Comparison of ENCODE assay signal across 8 cellular contexts in the genomic region with DNA sequence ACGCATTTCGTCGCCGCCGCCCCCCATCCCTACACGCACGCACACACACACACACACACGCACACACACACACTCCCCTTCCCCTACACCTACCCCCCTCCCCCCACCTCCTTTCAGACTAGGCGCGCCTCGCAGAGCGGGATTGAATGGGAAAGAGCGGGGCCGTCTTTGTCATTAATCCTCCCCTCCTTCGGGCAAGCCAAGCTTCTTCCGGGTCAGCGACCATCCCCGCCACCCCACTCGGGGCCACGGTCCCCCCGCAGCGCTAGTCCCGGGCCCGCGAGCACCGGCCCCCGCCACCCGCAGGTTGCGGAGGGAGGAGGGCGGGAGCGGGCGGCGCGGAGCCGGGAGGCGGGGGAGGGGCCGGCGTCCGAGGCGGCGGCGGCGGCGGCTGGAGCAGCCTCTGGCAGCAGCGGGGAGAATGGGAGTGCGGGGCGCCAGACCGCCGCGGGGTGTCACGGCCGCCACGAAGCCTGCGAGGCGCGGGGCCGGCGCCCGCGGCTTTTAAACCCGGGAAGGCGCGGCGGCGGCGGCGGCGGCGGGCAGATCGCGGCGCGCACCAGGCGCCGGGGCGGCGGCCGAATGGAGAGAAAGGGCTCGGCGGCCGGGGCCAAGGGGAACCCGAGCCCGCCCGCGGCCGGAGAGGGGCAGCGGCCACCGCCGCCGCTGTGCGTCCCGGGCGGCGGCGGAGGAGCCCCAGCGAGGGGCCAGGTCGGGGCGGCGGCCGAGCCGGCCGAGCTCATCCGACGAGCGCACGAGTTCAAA. TPM values are rescaled to one million over a fixed set of nuclear protein-coding genes. Genes with fewer than 3 reads are reported as not detected.
DNase-seq lines count a peak whose midpoint lies in the region; ATAC-seq and TF ChIP-seq lines count a peak whose summit lies in the region.

TTC9 (plus strand) TSS at position 369 of the 765 bp plus-strand sequence; CDS start at position 583, 214 bp downstream.

- ATAC-seq in HG02885 (IDR thresholded peaks at IDR 0.05; ENCODE audit: poor library complexity, unreplicated experiment) (peak; percentile 32), WTC11 (peak; percentile 34), HG03378 (IDR thresholded peaks at IDR 0.05; ENCODE audit: unreplicated experiment) (no peak), GM21367 (IDR thresholded peaks at IDR 0.05; ENCODE audit: unreplicated experiment) (no peak)
- ATAC-seq in naive thymus-derived CD8-positive, alpha-beta T cell = peak; percentile 6 to 27

- no peaks in the 10 kb centered on the region for H3K27me3 Mint-ChIP-seq in WTC11 (ENCODE audit: low read depth)
- peaks cover 0 to 3% (median 0%) of the 10 kb centered on the region in 5 donors for H3K27me3 Mint-ChIP-seq in naive thymus-derived CD8-positive, alpha-beta T cell

- no peaks in the 10 kb centered on the region for H3K9me3 Mint-ChIP-seq in WTC11
- no peaks in the 10 kb centered on the region for H3K9me3 Mint-ChIP-seq in naive thymus-derived CD8-positive, alpha-beta T cell

- TF ChIP-seq CTCF in WTC11 (IDR thresholded peaks at IDR 0.05) (no peak), epithelial cell of proximal tubule (conservative IDR thresholded peaks at IDR 0.05; ENCODE audit: low read depth, low read length) (no peak)

- POLR2A ChIA-PET in WTC11 (lab: Charles Lee) = interaction anchor here (0.6 to 1.4 kb wide), 3 partner anchors 12 to 67 kb away, joined by 3 to 5 read pairs (median 3); no protein-coding TSS in a partner anchor
- POLR2A ChIA-PET in naive thymus-derived CD8-positive, alpha-beta T cell (lab: Charles Lee) = interaction anchor here (0.7 to 9.8 kb wide), 19 partner anchors 9 to 1672 kb away, joined by 3 to 416 read pairs (median 5); partner anchors contain the start of genes COX16, MAP3K9, MED6 and PCNX1

- peak within 1 kb of the TSS; percentile 80 for H3K27ac Mint-ChIP-seq in WTC11
- H3K27ac Mint-ChIP-seq in naive thymus-derived CD8-positive, alpha-beta T cell = peak within 1 kb of the TSS; percentile 91 to 99 (median 98)

- H3K4me3 Mint-ChIP-seq in WTC11 = peak within 1 kb of the TSS; percentile 92
- H3K4me3 Mint-ChIP-seq in naive thymus-derived CD8-positive, alpha-beta T cell = peak within 1 kb of the TSS; percentile 97 to 99 (median 98)

- H3K4me3 ChIP-seq in epithelial cell of proximal tubule (ENCODE audit: low read depth, low read length) = peak within 1 kb of the TSS; percentile 81

- H3K4me1 Mint-ChIP-seq in WTC11 = peaks cover 51% of the 10 kb centered on the region
- peaks cover 27 to 69% (median 58%) of the 10 kb centered on the region in 4 donors for H3K4me1 Mint-ChIP-seq in naive thymus-derived CD8-positive, alpha-beta T cell

- CTCF ChIA-PET in WTC11 (lab: Charles Lee) = interaction anchor here (1.0 to 3.8 kb wide), 4 partner anchors 16 to 168 kb away, joined by 3 to 18 read pairs (median 7); partner anchors contain the start of gene MAP3K9

- DNase-seq in GM03348 (ENCODE audit: low spot score) = peak; percentile 71
- DNase-seq in WTC11 (ENCODE audit: low spot score) = peak; percentile 51
- DNase-seq in epithelial cell of proximal tubule (ENCODE audit: low read depth) = no peak
- DNase-seq in naive thymus-derived CD8-positive, alpha-beta T cell = peak in 4 of 10 donors; percentile 25 to 51 (median 41)
- no peak for DNase-seq in SK-N-DZ (ENCODE audit: low spot score)

- H3K36me3 Mint-ChIP-seq in WTC11 = 0 out of 2 replicates have a peak, but pooled peaks cover 3% of the 10 kb centered on the region
- peaks cover 0 to 9% (median 4%) of the 10 kb centered on the region in 3 donors for H3K36me3 Mint-ChIP-seq in naive thymus-derived CD8-positive, alpha-beta T cell

TF ChIP-seq in WTC11, 78 proteins besides CTCF, POLR2A, EP300 and RAD21:
- TF ChIP-seq, protein P1, sequence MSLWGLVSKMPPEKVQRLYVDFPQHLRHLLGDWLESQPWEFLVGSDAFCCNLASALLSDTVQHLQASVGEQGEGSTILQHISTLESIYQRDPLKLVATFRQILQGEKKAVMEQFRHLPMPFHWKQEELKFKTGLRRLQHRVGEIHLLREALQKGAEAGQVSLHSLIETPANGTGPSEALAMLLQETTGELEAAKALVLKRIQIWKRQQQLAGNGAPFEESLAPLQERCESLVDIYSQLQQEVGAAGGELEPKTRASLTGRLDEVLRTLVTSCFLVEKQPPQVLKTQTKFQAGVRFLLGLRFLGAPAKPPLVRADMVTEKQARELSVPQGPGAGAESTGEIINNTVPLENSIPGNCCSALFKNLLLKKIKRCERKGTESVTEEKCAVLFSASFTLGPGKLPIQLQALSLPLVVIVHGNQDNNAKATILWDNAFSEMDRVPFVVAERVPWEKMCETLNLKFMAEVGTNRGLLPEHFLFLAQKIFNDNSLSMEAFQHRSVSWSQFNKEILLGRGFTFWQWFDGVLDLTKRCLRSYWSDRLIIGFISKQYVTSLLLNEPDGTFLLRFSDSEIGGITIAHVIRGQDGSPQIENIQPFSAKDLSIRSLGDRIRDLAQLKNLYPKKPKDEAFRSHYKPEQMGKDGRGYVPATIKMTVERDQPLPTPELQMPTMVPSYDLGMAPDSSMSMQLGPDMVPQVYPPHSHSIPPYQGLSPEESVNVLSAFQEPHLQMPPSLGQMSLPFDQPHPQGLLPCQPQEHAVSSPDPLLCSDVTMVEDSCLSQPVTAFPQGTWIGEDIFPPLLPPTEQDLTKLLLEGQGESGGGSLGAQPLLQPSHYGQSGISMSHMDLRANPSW (CRISPR knock-in tag; conservative IDR thresholded peaks at IDR 0.05; ENCODE audit: low read depth) = 0 out of 2 replicates have a peak, but pooled peaks have one; percentile 59
- TF ChIP-seq, protein P2, sequence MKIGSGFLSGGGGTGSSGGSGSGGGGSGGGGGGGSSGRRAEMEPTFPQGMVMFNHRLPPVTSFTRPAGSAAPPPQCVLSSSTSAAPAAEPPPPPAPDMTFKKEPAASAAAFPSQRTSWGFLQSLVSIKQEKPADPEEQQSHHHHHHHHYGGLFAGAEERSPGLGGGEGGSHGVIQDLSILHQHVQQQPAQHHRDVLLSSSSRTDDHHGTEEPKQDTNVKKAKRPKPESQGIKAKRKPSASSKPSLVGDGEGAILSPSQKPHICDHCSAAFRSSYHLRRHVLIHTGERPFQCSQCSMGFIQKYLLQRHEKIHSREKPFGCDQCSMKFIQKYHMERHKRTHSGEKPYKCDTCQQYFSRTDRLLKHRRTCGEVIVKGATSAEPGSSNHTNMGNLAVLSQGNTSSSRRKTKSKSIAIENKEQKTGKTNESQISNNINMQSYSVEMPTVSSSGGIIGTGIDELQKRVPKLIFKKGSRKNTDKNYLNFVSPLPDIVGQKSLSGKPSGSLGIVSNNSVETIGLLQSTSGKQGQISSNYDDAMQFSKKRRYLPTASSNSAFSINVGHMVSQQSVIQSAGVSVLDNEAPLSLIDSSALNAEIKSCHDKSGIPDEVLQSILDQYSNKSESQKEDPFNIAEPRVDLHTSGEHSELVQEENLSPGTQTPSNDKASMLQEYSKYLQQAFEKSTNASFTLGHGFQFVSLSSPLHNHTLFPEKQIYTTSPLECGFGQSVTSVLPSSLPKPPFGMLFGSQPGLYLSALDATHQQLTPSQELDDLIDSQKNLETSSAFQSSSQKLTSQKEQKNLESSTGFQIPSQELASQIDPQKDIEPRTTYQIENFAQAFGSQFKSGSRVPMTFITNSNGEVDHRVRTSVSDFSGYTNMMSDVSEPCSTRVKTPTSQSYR (CRISPR knock-in tag; IDR thresholded peaks at IDR 0.05) = 0 out of 2 replicates have a peak, but pooled peaks have one; percentile 6
- TF ChIP-seq ZNF263 (CRISPR knock-in tag; IDR thresholded peaks at IDR 0.05; ENCODE audit: low read depth) (0 out of 2 replicates have a peak, but pooled peaks have one; percentile 51), TEAD1 (CRISPR knock-in tag; IDR thresholded peaks at IDR 0.05) (no peak), HMGXB4 (CRISPR knock-in tag; IDR thresholded peaks at IDR 0.05) (no peak), PRRX2 (CRISPR knock-in tag; IDR thresholded peaks at IDR 0.05) (no peak)

RNA-seq across cellular contexts. Expression of gene TTC9, which starts in this region (rescaled TPM):
- total RNA-seq in WTC11 (2021) (21.4 to 26.2 TPM (median 22.5 TPM) in 3 replicates), epithelial cell of proximal tubule (12.8 and 24.8 TPM in 2 replicates)
- 10 to 100 TPM; 25.2 to 26.5 TPM for total RNA-seq in naive thymus-derived CD8-positive, alpha-beta T cell
- polyA plus RNA-seq in naive thymus-derived CD8-positive, alpha-beta T cell = 10 to 100 TPM; 10.2 to 22.0 (median 10.6) TPM
- polyA plus RNA-seq in SK-N-DZ (2014; cell fraction: cytosol; rRNA removed) = 2.3 and 3.2 TPM in 2 replicates
- 1.6 and 2.8 TPM in 2 replicates for polyA plus RNA-seq in SK-N-DZ (2014; cell fraction: nucleus; rRNA removed)

Comparison
In these comparisons a context has a peak if more than half of its experiments do, and no peak if none do; other contexts are left out.
1. DNase-seq: peak in GM03348 (single experiment) and WTC11 (single experiment); none in epithelial cell of proximal tubule (single experiment) and SK-N-DZ (single experiment).
2. ATAC-seq: peak in HG02885 (single experiment), WTC11 (single experiment) and naive thymus-derived CD8-positive, alpha-beta T cell (2 of 2); none in HG03378 (single experiment) and GM21367 (single experiment).